2 cellular contexts compared by ENCODE assay signal in the genomic region with DNA sequence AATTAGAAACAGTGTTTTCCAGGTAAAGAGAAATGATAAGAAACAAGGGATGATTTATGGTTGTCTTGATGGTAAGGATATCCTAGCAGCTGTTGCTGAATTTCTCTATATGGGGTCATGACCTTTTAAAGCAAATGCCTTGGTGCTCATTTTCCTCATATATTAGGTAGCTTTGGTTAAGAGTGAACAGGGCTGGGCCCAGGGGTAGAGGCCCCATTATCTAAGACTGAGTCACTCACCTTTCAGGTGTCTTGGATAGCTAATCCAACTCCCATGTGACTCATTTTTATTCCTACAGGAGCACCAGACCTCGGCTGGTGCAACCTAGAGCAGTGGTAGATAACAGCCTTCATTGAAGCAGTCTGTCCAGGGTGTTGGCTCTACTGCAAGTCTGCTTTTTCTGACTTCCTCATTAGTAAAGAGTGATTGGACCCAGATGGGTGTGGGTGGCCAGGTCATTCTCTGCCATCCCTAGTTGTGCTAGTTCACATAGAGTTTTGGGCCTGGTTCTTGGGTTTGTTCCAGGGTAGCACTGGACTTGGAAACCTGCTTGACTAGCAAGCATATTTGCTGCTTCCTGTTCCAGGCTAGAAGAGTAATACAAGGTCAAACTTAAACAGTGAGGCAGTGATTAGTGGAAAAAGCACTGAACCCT.
TF ChIP-seq lines count a peak whose summit lies in the region.

No MANE protein-coding gene starts in this region.

TF ChIP-seq in GM12878, 131 proteins besides CTCF, POLR2A, EP300 and RAD21:
- TF ChIP-seq STAT3 (IDR thresholded peaks at IDR 0.05; ENCODE audit: low read depth, low read length) = no peak
- TF ChIP-seq CUX1 (IDR thresholded peaks at IDR 0.05; ENCODE audit: insufficient replicate concordance, low read depth, low read length) = no peak
- TF ChIP-seq POU2F2 (IDR thresholded peaks at IDR 0.05; ENCODE audit: borderline replicate concordance, low read depth, low read length) = 0 out of 3 replicates have a peak, but pooled peaks have one; percentile 7
- TF ChIP-seq MYB (IDR thresholded peaks at IDR 0.05; ENCODE audit: borderline replicate concordance, low read depth, low read length) = no peak
- TF ChIP-seq JUND (IDR thresholded peaks at IDR 0.05; ENCODE audit: low read depth, low read length) = no peak
- TF ChIP-seq SPI1 (IDR thresholded peaks at IDR 0.05; ENCODE audit: borderline replicate concordance, insufficient read depth, low read depth, low read length) = peak; percentile 60; the same call in 1 of the 2 replicates
TF ChIP-seq in GM12878: peak in this region for 2.

TF ChIP-seq in HepG2, 621 proteins besides CTCF, POLR2A, EP300 and RAD21 (continues in another document):
- TF ChIP-seq BRD4 (CRISPR knock-in tag; IDR thresholded peaks at IDR 0.05) (no peak), CHD2 (IDR thresholded peaks at IDR 0.05; ENCODE audit: low read depth, low read length) (no peak), ATRX (CRISPR knock-in tag; IDR thresholded peaks at IDR 0.05; ENCODE audit: borderline replicate concordance) (no peak), PLRG1 (conservative IDR thresholded peaks at IDR 0.05) (no peak), ZMAT3 (CRISPR knock-in tag; conservative IDR thresholded peaks at IDR 0.05) (0 out of 2 replicates have a peak, but pooled peaks have one; percentile 37), SRSF1 (optimal IDR thresholded peaks at IDR 0.05; ENCODE audit: low read depth, low read length) (no peak), ELF3 (CRISPR knock-in tag; IDR thresholded peaks at IDR 0.05) (peak; percentile 58; the same call in 1 of the 2 replicates), ZFAT (CRISPR knock-in tag; conservative IDR thresholded peaks at IDR 0.05) (no peak), PPARG (CRISPR knock-in tag; conservative IDR thresholded peaks at IDR 0.05) (no peak), SP5 (CRISPR knock-in tag; IDR thresholded peaks at IDR 0.05; ENCODE audit: borderline replicate concordance, low read depth) (no peak), HNF4A (CRISPR knock-in tag; IDR thresholded peaks at IDR 0.05) (peak; percentile 45; the same call in 1 of the 2 replicates), NKX3-1 (CRISPR knock-in tag; IDR thresholded peaks at IDR 0.05) (no peak), NR2F2 (IDR thresholded peaks at IDR 0.05; ENCODE audit: borderline replicate concordance, low read depth) (peak; percentile 17; the same call in 1 of the 2 replicates), SIN3A (IDR thresholded peaks at IDR 0.05; ENCODE audit: borderline replicate concordance, low read depth, low read length) (no peak), NAIF1 (CRISPR knock-in tag; IDR thresholded peaks at IDR 0.05; ENCODE audit: borderline replicate concordance) (no peak), ZNF749 (CRISPR knock-in tag; IDR thresholded peaks at IDR 0.05; ENCODE audit: borderline replicate concordance) (no peak), SOX6 (IDR thresholded peaks at IDR 0.05) (no peak), SOX6 (CRISPR knock-in tag; IDR thresholded peaks at IDR 0.05) (peak; percentile 58), ZNF691 (CRISPR knock-in tag; IDR thresholded peaks at IDR 0.05; ENCODE audit: borderline replicate concordance, low read depth) (no peak), ZGPAT (CRISPR knock-in tag; IDR thresholded peaks at IDR 0.05) (0 out of 2 replicates have a peak, but pooled peaks have one; percentile 24), NR2F6 (IDR thresholded peaks at IDR 0.05) (peak; percentile 62; the same call in 1 of the 2 replicates), NR2F6 (CRISPR knock-in tag; IDR thresholded peaks at IDR 0.05) (peak; percentile 2), KLF6 (CRISPR knock-in tag; IDR thresholded peaks at IDR 0.05) (no peak), EHMT2 (IDR thresholded peaks at IDR 0.05; ENCODE audit: borderline replicate concordance, low read depth, low read length) (no peak), THRA (CRISPR knock-in tag; IDR thresholded peaks at IDR 0.05; ENCODE audit: borderline replicate concordance) (peak; percentile 24; the same call in 1 of the 2 replicates), TRIM24 (CRISPR knock-in tag; IDR thresholded peaks at IDR 0.05) (no peak), ZFY (CRISPR knock-in tag; IDR thresholded peaks at IDR 0.05) (peak; percentile 43), ZNF713 (CRISPR knock-in tag; IDR thresholded peaks at IDR 0.05) (no peak), NFYC (CRISPR knock-in tag; IDR thresholded peaks at IDR 0.05) (no peak), ETV5 (CRISPR knock-in tag; IDR thresholded peaks at IDR 0.05; ENCODE audit: borderline replicate concordance) (peak; percentile 47; the same call in 1 of the 2 replicates), HDAC2 (CRISPR knock-in tag; IDR thresholded peaks at IDR 0.05) (0 out of 2 replicates have a peak, but pooled peaks have one; percentile 28), NCOA2 (CRISPR knock-in tag; IDR thresholded peaks at IDR 0.05) (no peak), ZNF451 (CRISPR knock-in tag; IDR thresholded peaks at IDR 0.05) (no peak), ETV6 (CRISPR knock-in tag; conservative IDR thresholded peaks at IDR 0.05) (0 out of 2 replicates have a peak, but pooled peaks have one; percentile 24), TEAD2 (CRISPR knock-in tag; IDR thresholded peaks at IDR 0.05) (no peak), FOSL2 (CRISPR knock-in tag; IDR thresholded peaks at IDR 0.05) (peak; percentile 64; the same call in 1 of the 2 replicates), ZNF563 (CRISPR knock-in tag; IDR thresholded peaks at IDR 0.05) (no peak), ELF1 (CRISPR knock-in tag; IDR thresholded peaks at IDR 0.05) (peak; percentile 46; the same call in 1 of the 2 replicates), PTBP1 (IDR thresholded peaks at IDR 0.05; ENCODE audit: low read depth, low read length, poor library complexity, severe bottlenecking) (no peak), ZMYM3 (CRISPR knock-in tag; IDR thresholded peaks at IDR 0.05) (no peak), SOX5 (CRISPR knock-in tag; IDR thresholded peaks at IDR 0.05; ENCODE audit: borderline replicate concordance) (peak; percentile 64), ZNF30 (CRISPR knock-in tag; IDR thresholded peaks at IDR 0.05) (no peak), RXRB (CRISPR knock-in tag; IDR thresholded peaks at IDR 0.05; ENCODE audit: borderline replicate concordance) (peak; percentile 47; the same call in 1 of the 2 replicates), SRSF4 (IDR thresholded peaks at IDR 0.05; ENCODE audit: low read depth, low read length, poor library complexity, severe bottlenecking) (no peak), PHF5A (CRISPR knock-in tag; IDR thresholded peaks at IDR 0.05; ENCODE audit: low read depth, unreplicated experiment) (no peak), ZBTB20 (CRISPR knock-in tag; IDR thresholded peaks at IDR 0.05; ENCODE audit: borderline replicate concordance, low read depth) (no peak)
- TF ChIP-seq, protein P1, sequence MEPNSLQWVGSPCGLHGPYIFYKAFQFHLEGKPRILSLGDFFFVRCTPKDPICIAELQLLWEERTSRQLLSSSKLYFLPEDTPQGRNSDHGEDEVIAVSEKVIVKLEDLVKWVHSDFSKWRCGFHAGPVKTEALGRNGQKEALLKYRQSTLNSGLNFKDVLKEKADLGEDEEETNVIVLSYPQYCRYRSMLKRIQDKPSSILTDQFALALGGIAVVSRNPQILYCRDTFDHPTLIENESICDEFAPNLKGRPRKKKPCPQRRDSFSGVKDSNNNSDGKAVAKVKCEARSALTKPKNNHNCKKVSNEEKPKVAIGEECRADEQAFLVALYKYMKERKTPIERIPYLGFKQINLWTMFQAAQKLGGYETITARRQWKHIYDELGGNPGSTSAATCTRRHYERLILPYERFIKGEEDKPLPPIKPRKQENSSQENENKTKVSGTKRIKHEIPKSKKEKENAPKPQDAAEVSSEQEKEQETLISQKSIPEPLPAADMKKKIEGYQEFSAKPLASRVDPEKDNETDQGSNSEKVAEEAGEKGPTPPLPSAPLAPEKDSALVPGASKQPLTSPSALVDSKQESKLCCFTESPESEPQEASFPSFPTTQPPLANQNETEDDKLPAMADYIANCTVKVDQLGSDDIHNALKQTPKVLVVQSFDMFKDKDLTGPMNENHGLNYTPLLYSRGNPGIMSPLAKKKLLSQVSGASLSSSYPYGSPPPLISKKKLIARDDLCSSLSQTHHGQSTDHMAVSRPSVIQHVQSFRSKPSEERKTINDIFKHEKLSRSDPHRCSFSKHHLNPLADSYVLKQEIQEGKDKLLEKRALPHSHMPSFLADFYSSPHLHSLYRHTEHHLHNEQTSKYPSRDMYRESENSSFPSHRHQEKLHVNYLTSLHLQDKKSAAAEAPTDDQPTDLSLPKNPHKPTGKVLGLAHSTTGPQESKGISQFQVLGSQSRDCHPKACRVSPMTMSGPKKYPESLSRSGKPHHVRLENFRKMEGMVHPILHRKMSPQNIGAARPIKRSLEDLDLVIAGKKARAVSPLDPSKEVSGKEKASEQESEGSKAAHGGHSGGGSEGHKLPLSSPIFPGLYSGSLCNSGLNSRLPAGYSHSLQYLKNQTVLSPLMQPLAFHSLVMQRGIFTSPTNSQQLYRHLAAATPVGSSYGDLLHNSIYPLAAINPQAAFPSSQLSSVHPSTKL (CRISPR knock-in tag; IDR thresholded peaks at IDR 0.05) = peak; percentile 41
- TF ChIP-seq, protein P2, sequence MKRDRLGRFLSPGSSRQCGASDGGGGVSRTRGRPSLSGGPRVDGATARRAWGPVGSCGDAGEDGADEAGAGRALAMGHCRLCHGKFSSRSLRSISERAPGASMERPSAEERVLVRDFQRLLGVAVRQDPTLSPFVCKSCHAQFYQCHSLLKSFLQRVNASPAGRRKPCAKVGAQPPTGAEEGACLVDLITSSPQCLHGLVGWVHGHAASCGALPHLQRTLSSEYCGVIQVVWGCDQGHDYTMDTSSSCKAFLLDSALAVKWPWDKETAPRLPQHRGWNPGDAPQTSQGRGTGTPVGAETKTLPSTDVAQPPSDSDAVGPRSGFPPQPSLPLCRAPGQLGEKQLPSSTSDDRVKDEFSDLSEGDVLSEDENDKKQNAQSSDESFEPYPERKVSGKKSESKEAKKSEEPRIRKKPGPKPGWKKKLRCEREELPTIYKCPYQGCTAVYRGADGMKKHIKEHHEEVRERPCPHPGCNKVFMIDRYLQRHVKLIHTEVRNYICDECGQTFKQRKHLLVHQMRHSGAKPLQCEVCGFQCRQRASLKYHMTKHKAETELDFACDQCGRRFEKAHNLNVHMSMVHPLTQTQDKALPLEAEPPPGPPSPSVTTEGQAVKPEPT (CRISPR knock-in tag; IDR thresholded peaks at IDR 0.05; ENCODE audit: low read depth) = no peak
- TF ChIP-seq, protein P3, sequence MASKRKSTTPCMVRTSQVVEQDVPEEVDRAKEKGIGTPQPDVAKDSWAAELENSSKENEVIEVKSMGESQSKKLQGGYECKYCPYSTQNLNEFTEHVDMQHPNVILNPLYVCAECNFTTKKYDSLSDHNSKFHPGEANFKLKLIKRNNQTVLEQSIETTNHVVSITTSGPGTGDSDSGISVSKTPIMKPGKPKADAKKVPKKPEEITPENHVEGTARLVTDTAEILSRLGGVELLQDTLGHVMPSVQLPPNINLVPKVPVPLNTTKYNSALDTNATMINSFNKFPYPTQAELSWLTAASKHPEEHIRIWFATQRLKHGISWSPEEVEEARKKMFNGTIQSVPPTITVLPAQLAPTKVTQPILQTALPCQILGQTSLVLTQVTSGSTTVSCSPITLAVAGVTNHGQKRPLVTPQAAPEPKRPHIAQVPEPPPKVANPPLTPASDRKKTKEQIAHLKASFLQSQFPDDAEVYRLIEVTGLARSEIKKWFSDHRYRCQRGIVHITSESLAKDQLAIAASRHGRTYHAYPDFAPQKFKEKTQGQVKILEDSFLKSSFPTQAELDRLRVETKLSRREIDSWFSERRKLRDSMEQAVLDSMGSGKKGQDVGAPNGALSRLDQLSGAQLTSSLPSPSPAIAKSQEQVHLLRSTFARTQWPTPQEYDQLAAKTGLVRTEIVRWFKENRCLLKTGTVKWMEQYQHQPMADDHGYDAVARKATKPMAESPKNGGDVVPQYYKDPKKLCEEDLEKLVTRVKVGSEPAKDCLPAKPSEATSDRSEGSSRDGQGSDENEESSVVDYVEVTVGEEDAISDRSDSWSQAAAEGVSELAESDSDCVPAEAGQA (IDR thresholded peaks at IDR 0.05; ENCODE audit: low read depth) = no peak
- TF ChIP-seq, protein P3 (CRISPR knock-in tag; IDR thresholded peaks at IDR 0.05; ENCODE audit: borderline replicate concordance) = no peak
